Comparison of ENCODE assay signal across 17 cellular contexts in genomic region chr14:90699016-90699415, GRCh38.
DNase-seq lines count a peak whose midpoint lies in the region; ATAC-seq and TF ChIP-seq lines count a peak whose summit lies in the region.
"Had no signal": no experiment of that assay in that cellular context is flagged by ENCODE, and none has a peak within 500 bp of the region (broad histone marks: within the 10 kb centered on the region; RNA-seq: fewer than 3 reads in every experiment).

No MANE protein-coding gene starts in this region.

- H2BK5ac ChIP-seq in mesendoderm (ENCODE audit: low read length), result no peak overlapping the region

- H2BK120ac ChIP-seq in mesendoderm (ENCODE audit: low read depth, low read length), result no peak overlapping the region

- H3K56ac ChIP-seq in mesendoderm (ENCODE audit: low read length), result no peak overlapping the region

- H3K23ac ChIP-seq in mesendoderm (ENCODE audit: low read length), result no peak overlapping the region

- DNase-seq in NCI-H2171 (lab: John Stamatoyannopoulos, UW), result peak; percentile 49
- no peak for DNase-seq in psoas muscle
- no peak for DNase-seq in HUDEP-2 (lab: John Stamatoyannopoulos, UW; ENCODE audit: unreplicated experiment in 76 of 76)
- no peak for DNase-seq in mesendoderm
- no peak for DNase-seq in NCI-H345 treated with DMSO at 0.1 percent for 48 hours (lab: John Stamatoyannopoulos, UW; ENCODE audit: unreplicated experiment)
- no peak for DNase-seq in activated CD4-positive, alpha-beta T cell treated with anti-CD3 and anti-CD28 coated beads for 1 hour
- DNase-seq: activated CD4-positive, CD25-positive, alpha-beta regulatory T cell treated with anti-CD3 and anti-CD28 coated beads, Interleukin-2, amount 50 U/mL, for 72 hours; activated CD8-positive, alpha-beta memory T cell treated with anti-CD3 and anti-CD28 coated beads for 24 hours; activated naive CD4-positive, alpha-beta T cell treated with anti-CD3 and anti-CD28 coated beads, Interleukin-2, amount 50 U/mL, for 16 hours; activated T-cell treated with anti-CD3 and anti-CD28 coated beads, Interleukin-2, amount 50 U/mL, for 72 hours; erythroblast; T-helper 9 cell; trophoblast cell had no signal

- H3K27me3 ChIP-seq in BLaER1 treated with 17β-estradiol and CSF1 and Interleukin-3, amounts not matched to agents 10 nM and 100 nM, result no peaks in the 10 kb centered on the region
- H3K27me3 ChIP-seq in psoas muscle (ENCODE audit: insufficient read depth in 3 of 3, low read length in 2 of 3), result no peaks in the 10 kb centered on the region
- H3K27me3 ChIP-seq in mesendoderm (ENCODE audit: insufficient read depth, low read length, poor library complexity), result no peaks in the 10 kb centered on the region

- no peaks in the 10 kb centered on the region for H3K79me2 ChIP-seq in mesendoderm (ENCODE audit: control insufficient read depth, insufficient read depth, low read length)

- no peak overlapping the region for H2BK15ac ChIP-seq in mesendoderm (replicated peaks; ENCODE audit: low read depth)

- 0 out of 20 replicates have a peak overlapping the region, but pooled peaks of 1 of the 10 experiments have one; percentile 3 for H3K4me3 ChIP-seq in BLaER1 treated with 17β-estradiol and CSF1 and Interleukin-3, amounts not matched to agents 10 nM and 100 nM
- H3K4me3 ChIP-seq in psoas muscle (no peak overlapping the region), mesendoderm (ENCODE audit: low read length) (no peak overlapping the region)

- H3K9ac ChIP-seq in BLaER1 treated with 17β-estradiol and CSF1 and Interleukin-3, amounts not matched to agents 10 nM and 100 nM, result peak overlapping the region in 4 of 11 experiments; percentile 3 to 61 (median 22); a peak in 3 of 22 replicates
- H3K9ac ChIP-seq in mesendoderm (ENCODE audit: low read length), result no peak overlapping the region
- H3K9ac ChIP-seq: KMS-11, SK-N-SH had no signal

- peak overlapping the region in 8 of 11 experiments; percentile 2 to 45 (median 19); a peak in 8 of 22 replicates for H3K27ac ChIP-seq in BLaER1 treated with 17β-estradiol and CSF1 and Interleukin-3, amounts not matched to agents 10 nM and 100 nM
- H3K27ac ChIP-seq in cingulate gyrus (ENCODE audit: low read depth, low read length) (peak overlapping the region; percentile 87), psoas muscle (peak overlapping the region; percentile 94), mesendoderm (ENCODE audit: low read depth, low read length) (no peak overlapping the region)
- H3K27ac ChIP-seq: KMS-11 had no signal

- H3K36me3 ChIP-seq in BLaER1 treated with 17β-estradiol and CSF1 and Interleukin-3, amounts not matched to agents 10 nM and 100 nM, result peaks cover 0 to 12% (median 0%) of the 10 kb centered on the region in 11 experiments; a peak in 1 of 22 replicates
- no peaks in the 10 kb centered on the region for H3K36me3 ChIP-seq in psoas muscle (ENCODE audit: insufficient read depth in 1 of 2, low read depth in 1 of 2)
- no peaks in the 10 kb centered on the region for H3K36me3 ChIP-seq in mesendoderm (ENCODE audit: control insufficient read depth, insufficient read depth, low read length)

- H3K79me1 ChIP-seq in mesendoderm (ENCODE audit: low read length), result no peaks in the 10 kb centered on the region

- peak overlapping the region; percentile 56 to 94 (median 79) for H3K4me2 ChIP-seq in BLaER1 treated with 17β-estradiol and CSF1 and Interleukin-3, amounts not matched to agents 10 nM and 100 nM
- H3K4me2 ChIP-seq in mesendoderm (ENCODE audit: low read length), result no peak overlapping the region
- H3K4me2 ChIP-seq: KMS-11, SK-N-SH had no signal

- WGBS in psoas muscle, 3 donors, result 68 to 80% (median 70%) methylated on average over 7 of the region's 7 CpGs
- no CpG with 5 or more reads among the region's 7 CpGs for WGBS in mesendoderm (ENCODE audit: extremely low coverage, insufficient coverage, low lambda C conversion rate)

- no peak for TF ChIP-seq CTCF in psoas muscle (IDR thresholded peaks at IDR 0.05)

- H4K20me1 ChIP-seq in BLaER1 treated with 17β-estradiol and CSF1 and Interleukin-3, amounts not matched to agents 10 nM and 100 nM, result no peaks in the 10 kb centered on the region

- no peak overlapping the region for H2AK5ac ChIP-seq in mesendoderm (ENCODE audit: low read length)

- peaks cover 45 to 57% (median 50%) of the 10 kb centered on the region in 10 experiments for H3K4me1 ChIP-seq in BLaER1 treated with 17β-estradiol and CSF1 and Interleukin-3, amounts not matched to agents 10 nM and 100 nM
- H3K4me1 ChIP-seq in psoas muscle (peaks cover 66% of the 10 kb centered on the region), mesendoderm (ENCODE audit: control insufficient read depth, low read depth, low read length) (no peaks in the 10 kb centered on the region)

- no peak overlapping the region for H3K4ac ChIP-seq in mesendoderm (ENCODE audit: low read depth, low read length)

- no peak for ATAC-seq in psoas muscle
- ATAC-seq: activated T-cell treated with anti-CD3 and anti-CD28 coated beads, Interleukin-2, amount 50 U/mL, for 72 hours had no signal

- no peak overlapping the region for H4K5ac ChIP-seq in mesendoderm (ENCODE audit: low read length)

- no peak overlapping the region for H3K18ac ChIP-seq in mesendoderm (ENCODE audit: low read length)

- no peaks in the 10 kb centered on the region for H3K9me3 ChIP-seq in BLaER1 treated with 17β-estradiol and CSF1 and Interleukin-3, amounts not matched to agents 10 nM and 100 nM (replicated peaks in 1 of 11)
- no peaks in the 10 kb centered on the region for H3K9me3 ChIP-seq in psoas muscle
- H3K9me3 ChIP-seq: SK-N-SH had no signal

- intact Hi-C loops in psoas muscle (cut with DNase I), result loop anchor here (2.0 to 5.0 kb wide), 3 partner anchors 300 to 397 kb away; no protein-coding TSS in a partner anchor

- no peak overlapping the region for H4K8ac ChIP-seq in mesendoderm (ENCODE audit: low read depth, low read length)
